Comparison of ENCODE assay signal across 11 cellular contexts in the genomic region with DNA sequence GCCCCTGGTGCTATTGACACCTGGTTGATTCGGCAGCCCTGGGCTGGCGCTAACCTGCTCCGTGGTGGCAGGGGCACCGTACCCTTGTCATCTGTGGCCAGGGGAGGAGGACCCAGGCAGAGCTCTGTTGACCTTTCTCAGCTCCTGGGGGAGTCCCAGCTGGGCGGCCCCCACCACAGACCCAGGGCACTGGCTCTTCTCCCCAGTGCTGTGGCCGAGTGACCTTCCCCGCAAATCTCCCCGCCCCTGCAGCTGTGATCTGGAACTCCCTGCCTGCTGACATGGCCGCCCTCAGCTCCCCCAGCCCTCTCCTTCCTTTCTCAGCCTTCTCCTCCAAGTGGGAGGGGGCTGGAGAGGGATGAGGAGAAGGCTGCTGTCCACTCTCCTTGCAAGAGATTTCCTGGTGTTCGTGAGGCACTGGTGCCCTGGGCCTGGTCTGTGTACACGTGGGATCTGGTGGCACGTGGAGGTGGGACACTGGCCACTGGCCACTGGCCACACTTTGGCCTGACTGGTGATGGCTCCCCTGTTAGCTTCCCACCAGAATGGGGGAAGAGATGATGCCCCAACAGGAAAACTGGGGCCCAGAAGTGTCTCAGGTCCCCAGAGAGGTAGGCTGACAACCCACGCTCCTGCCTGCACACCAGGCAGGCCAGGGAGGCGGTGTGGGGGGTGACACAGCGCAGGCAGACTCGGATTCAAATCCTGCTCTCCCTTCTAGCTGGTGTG. TPM values are rescaled to one million over a fixed set of nuclear protein-coding genes. Genes with fewer than 3 reads are reported as not detected.
DNase-seq lines count a peak whose midpoint lies in the region; ATAC-seq and TF ChIP-seq lines count a peak whose summit lies in the region.
"Had no signal": no experiment of that assay in that cellular context is flagged by ENCODE, and none has a peak within 500 bp of the region (broad histone marks: within the 10 kb centered on the region; RNA-seq: fewer than 3 reads in every experiment).

No MANE protein-coding gene starts in this region.

- ATAC-seq in IMR-90 (ENCODE audit: low read depth) (no peak), HG02798 (IDR thresholded peaks at IDR 0.05; ENCODE audit: poor library complexity, unreplicated experiment) (no peak)

- no peak for TF ChIP-seq RAD21 in IMR-90 (IDR thresholded peaks at IDR 0.05; ENCODE audit: low read length)

- peak overlapping the region; percentile 96 for H4K91ac ChIP-seq in IMR-90 (ENCODE audit: insufficient read depth, low read depth, low read length)

- BruUV-seq in IMR-90 (replicated peaks; lab: Mats Ljungman, UMichigan) (no TSS peak), MCF 10A (replicated peaks; lab: Mats Ljungman, UMichigan) (no TSS peak)

- no peak for TF ChIP-seq POLR2A in IMR-90 (IDR thresholded peaks at IDR 0.05; ENCODE audit: low read depth, low read length)

- H3K9me3 Mint-ChIP-seq in MCF 10A (ENCODE audit: unreplicated experiment): no peaks in the 10 kb centered on the region
- H3K9me3 Mint-ChIP-seq: GM23338 had no signal

- peak overlapping the region; percentile 31; the same call in 1 of the 2 replicates for H3K56ac ChIP-seq in IMR-90 (ENCODE audit: extremely low read depth, insufficient read depth, low read length)

- peaks cover 37% of the 10 kb centered on the region for H3K4me1 ChIP-seq in IMR-90 (ENCODE audit: control insufficient read depth, insufficient read depth, low read length)
- peaks cover 26 to 31% of the 10 kb centered on the region in 2 donors for H3K4me1 ChIP-seq in muscle layer of duodenum (ENCODE audit: control insufficient read depth in 1 of 2, insufficient read depth in 2 of 2, low read length in 2 of 2)

- no peak overlapping the region for H3K4me3 Mint-ChIP-seq in MCF 10A (ENCODE audit: unreplicated experiment)
- H3K4me3 Mint-ChIP-seq: GM23338 had no signal

- peaks cover 50% of the 10 kb centered on the region for H3K4me1 Mint-ChIP-seq in MCF 10A (ENCODE audit: insufficient read depth, unreplicated experiment)

- POLR2A ChIA-PET in AG04450 (lab: Yijun Ruan, JAX) (interaction anchor here (0.7 to 2.6 kb wide), 4 partner anchors 16 to 81 kb away, joined by 3 to 24 read pairs (median 3); partner anchors contain the start of gene HEXIM1), IMR-90 (lab: Charles Lee; ENCODE audit: unreplicated experiment) (no interaction called here), MCF 10A (lab: Yijun Ruan, JAX) (interaction anchor here (0.6 to 3.5 kb wide), 12 partner anchors 11 to 103 kb away, joined by 3 to 26 read pairs (median 4); partner anchors contain the start of genes HEXIM1 and HEXIM2)

- no peak overlapping the region for H3K4me3 ChIP-seq in AG04450 (ENCODE audit: low read depth, low read length)
- H3K4me3 ChIP-seq in IMR-90 (ENCODE audit: insufficient read depth, low read depth, low read length): no peak overlapping the region
- H3K4me3 ChIP-seq in muscle layer of duodenum (ENCODE audit: low read depth in 1 of 2, low read length in 2 of 2): peak overlapping the region in 1 of 2 donors; percentile 16
- H3K4me3 ChIP-seq: GM23338 had no signal

- H2BK15ac ChIP-seq in IMR-90 (ENCODE audit: low read depth, low read length): peak overlapping the region; percentile 86; the same call in 2 of the 3 replicates

- H3K9me1 ChIP-seq in IMR-90 (ENCODE audit: insufficient read depth, low read length): peaks cover 24% of the 10 kb centered on the region

- H2BK5ac ChIP-seq in IMR-90 (ENCODE audit: low read depth, low read length, poor library complexity, severe bottlenecking): peak overlapping the region; percentile 85

- H3K27ac Mint-ChIP-seq in MCF 10A (ENCODE audit: low read depth, unreplicated experiment): peak overlapping the region; percentile 91
- H3K27ac Mint-ChIP-seq: GM23338 had no signal

- in situ Hi-C loops in IMR-90 (cut with MboI; ENCODE audit: low sequenced_read_pairs): no loop called here

- H3K23ac ChIP-seq in IMR-90 (ENCODE audit: low read depth, low read length): peak overlapping the region; percentile 74; the same call in 1 of the 2 replicates

- peak overlapping the region; percentile 99 for H2AK9ac ChIP-seq in IMR-90 (replicated peaks; ENCODE audit: low read depth, low read length, poor library complexity)

- CTCF ChIA-PET in AG04450 (lab: Charles Lee): interaction anchor here (1.1 to 4.4 kb wide), 8 partner anchors 11 to 196 kb away, joined by 3 to 31 read pairs (median 6); partner anchors contain the start of gene ACBD4
- CTCF ChIA-PET in IMR-90 (lab: Yijun Ruan, JAX): interaction anchor here (0.8 to 1.3 kb wide), 2 partner anchors 81 to 95 kb away, joined by 3 to 5 read pairs (median 3); partner anchors contain the start of gene ACBD4
- CTCF ChIA-PET in MCF 10A (lab: Yijun Ruan, JAX): interaction anchor here (0.6 to 2.9 kb wide), 6 partner anchors 11 to 129 kb away, joined by 3 to 25 read pairs (median 8); partner anchors contain the start of gene ACBD4

- TF ChIP-seq CTCF in AG04450 (IDR thresholded peaks at IDR 0.05; ENCODE audit: low read depth, low read length) (no peak), IMR-90 (conservative IDR thresholded peaks at IDR 0.05; ENCODE audit: low read depth, low read length) (no peak), MCF 10A (IDR thresholded peaks at IDR 0.05; ENCODE audit: unreplicated experiment) (no peak)

- H2BK120ac ChIP-seq in IMR-90 (ENCODE audit: low read depth, low read length): peak overlapping the region; percentile 98

- no peak overlapping the region for H3K9ac ChIP-seq in IMR-90 (ENCODE audit: low read depth, low read length)

- H3K36me3 ChIP-seq in IMR-90 (ENCODE audit: control insufficient read depth, insufficient read depth, low read length) (no peaks in the 10 kb centered on the region), muscle layer of duodenum (ENCODE audit: control insufficient read depth in 1 of 2, insufficient read depth in 2 of 2, low read length in 2 of 2) (no peaks in the 10 kb centered on the region)

- no peaks in the 10 kb centered on the region for H4K20me1 ChIP-seq in IMR-90 (ENCODE audit: insufficient read depth, low read length)

- DNase-seq in AG04450 (ENCODE audit: low read depth, low spot score) (no peak), IMR-90 (no peak), MCF 10A (ENCODE audit: unreplicated experiment) (no peak), OCI-M2 (lab: John Stamatoyannopoulos, UW; ENCODE audit: unreplicated experiment) (no peak), KG1 (lab: John Stamatoyannopoulos, UW) (no peak), NCI-H1105 treated with DMSO at 0.1 percent for 48 hours (lab: John Stamatoyannopoulos, UW) (no peak)
- DNase-seq: NCI-H146 had no signal

- H3K14ac ChIP-seq in IMR-90 (replicated peaks; ENCODE audit: low read depth, low read length): peak overlapping the region; percentile 96

- H3K27ac ChIP-seq in AG04450 (ENCODE audit: low read depth, low read length): peak overlapping the region; percentile 89
- peak overlapping the region; percentile 91 for H3K27ac ChIP-seq in IMR-90 (ENCODE audit: insufficient read depth, low read length)
- peak overlapping the region; percentile 77 for H3K27ac ChIP-seq in muscle layer of duodenum (ENCODE audit: low read length)

- H3K4ac ChIP-seq in IMR-90 (ENCODE audit: low read depth, low read length): peak overlapping the region; percentile 97

- H3K79me1 ChIP-seq in IMR-90 (ENCODE audit: low read depth in 1 of 2, low read length in 2 of 2): peaks cover 0 to 28% of the 10 kb centered on the region in 2 experiments; a peak in 3 of 4 replicates

- dilution Hi-C loops in IMR-90 (cut with HindIII; ENCODE audit: low sequenced_read_pairs, unreplicated experiment): no loop called here

- H3K4me2 ChIP-seq in IMR-90 (ENCODE audit: low read depth, low read length): no peak overlapping the region

- intact Hi-C loops in IMR-90 (cut with micrococcal nuclease): no loop called here
- intact Hi-C loops in MCF 10A (cut with micrococcal nuclease): no loop called here

- H3K27me3 Mint-ChIP-seq in MCF 10A (ENCODE audit: insufficient read depth, unreplicated experiment): no peaks in the 10 kb centered on the region

- H3K18ac ChIP-seq in IMR-90 (ENCODE audit: low read depth, low read length): peak overlapping the region; percentile 87

- H3K27me3 ChIP-seq in AG04450 (ENCODE audit: control insufficient read depth, insufficient read depth, low read length) (peaks cover 3% of the 10 kb centered on the region), IMR-90 (ENCODE audit: control insufficient read depth, insufficient read depth, low read length) (no peaks in the 10 kb centered on the region), muscle layer of duodenum (ENCODE audit: low read depth, low read length) (no peaks in the 10 kb centered on the region)

- peak overlapping the region; percentile 96 for H4K5ac ChIP-seq in IMR-90 (ENCODE audit: low read depth, low read length)

- peak overlapping the region; percentile 87 to 98 for H4K8ac ChIP-seq in IMR-90 (ENCODE audit: low read depth in 2 of 2, low read length in 2 of 2)

- H3K9me3 ChIP-seq in AG04450 (ENCODE audit: control insufficient read depth, insufficient read depth, low read length) (no peaks in the 10 kb centered on the region), IMR-90 (ENCODE audit: control insufficient read depth, insufficient read depth, low read length) (no peaks in the 10 kb centered on the region), muscle layer of duodenum (ENCODE audit: control insufficient read depth in 1 of 2, low read length in 2 of 2) (no peaks in the 10 kb centered on the region)

- H2AFZ ChIP-seq in IMR-90 (replicated peaks; ENCODE audit: low read length, poor library complexity): peak overlapping the region; percentile 68

- H2BK20ac ChIP-seq in IMR-90 (ENCODE audit: low read depth, low read length): peak overlapping the region; percentile 89

- H3K36me3 Mint-ChIP-seq in MCF 10A (ENCODE audit: insufficient read depth, unreplicated experiment): no peaks in the 10 kb centered on the region

- 100% methylated on average over 4 of the region's 16 CpGs; no CpG with 5 or more reads in 1 of the 2 experiments for WGBS in IMR-90 (ENCODE audit: extremely low coverage in 2 of 2, insufficient read length in 1 of 2), 2 experiments

- H2AK5ac ChIP-seq in IMR-90 (ENCODE audit: low read depth, low read length): peak overlapping the region; percentile 75

RNA-seq across cellular contexts. Expression of gene FMNL1, which starts 8.2 kb away (rescaled TPM):
- polyA plus RNA-seq in AG04450 (2011; rRNA removed) (1.1 and 1.8 TPM in 2 replicates), IMR-90 (2012; rRNA removed) (1.4 and 2.3 TPM in 2 replicates)
- 2.6 and 3.2 TPM in 2 replicates for polyA minus RNA-seq in AG04450 (2011; rRNA and poly(A)+ RNA removed)
- total RNA-seq in IMR-90 (2012; rRNA removed) (0.36 and 0.56 TPM in 2 replicates), MCF 10A (2022) (28.1 and 35.8 TPM in 2 replicates)
- 4.2 and 5.3 TPM in 2 replicates for polyA plus RNA-seq in IMR-90 (2012; cell fraction: cytosol; rRNA removed)
- 10.8 and 12.1 TPM in 2 replicates for polyA plus RNA-seq in IMR-90 (2012; cell fraction: nucleus; rRNA removed; ENCODE audit: low replicate concordance)

RNA-seq across cellular contexts. Expression of gene SPATA32, which starts 32.0 kb away (rescaled TPM):
- polyA plus RNA-seq in AG04450 (2011; rRNA removed) (not detected in 2 replicates), IMR-90 (2012; rRNA removed) (not detected in 2 replicates)
- 0.13 TPM in 1 of 2 replicates, not detected in the other for polyA minus RNA-seq in AG04450 (2011; rRNA and poly(A)+ RNA removed)
- total RNA-seq in IMR-90 (2012; rRNA removed) (under 0.01 and 0.18 TPM in 2 replicates), MCF 10A (2022) (not detected in 2 replicates)
- not detected in 2 replicates for polyA plus RNA-seq in IMR-90 (2012; cell fraction: cytosol; rRNA removed)
- polyA plus RNA-seq in IMR-90 (2012; cell fraction: nucleus; rRNA removed; ENCODE audit: low replicate concordance): 0.09 TPM in 1 of 2 replicates, not detected in the other
- total RNA-seq: Daoy, GM23338 had no signal
- polyA plus RNA-seq: GM23338 had no signal

Comparison
In these comparisons a context has a peak if more than half of its experiments do, and no peak if none do; other contexts are left out.
1. RNA of gene FMNL1, which starts 8.2 kb away (total RNA-seq): 28.1 to 35.8 TPM in MCF 10A; 0.36 to 0.56 TPM in IMR-90; every median in the first group is over 10 times any median in the second.
2. Peak in every context shown above with its lines, with median percentiles within 50 percentile points of each other: H3K27ac ChIP-seq.